22 cellular contexts compared by ENCODE assay signal in the genomic region with DNA sequence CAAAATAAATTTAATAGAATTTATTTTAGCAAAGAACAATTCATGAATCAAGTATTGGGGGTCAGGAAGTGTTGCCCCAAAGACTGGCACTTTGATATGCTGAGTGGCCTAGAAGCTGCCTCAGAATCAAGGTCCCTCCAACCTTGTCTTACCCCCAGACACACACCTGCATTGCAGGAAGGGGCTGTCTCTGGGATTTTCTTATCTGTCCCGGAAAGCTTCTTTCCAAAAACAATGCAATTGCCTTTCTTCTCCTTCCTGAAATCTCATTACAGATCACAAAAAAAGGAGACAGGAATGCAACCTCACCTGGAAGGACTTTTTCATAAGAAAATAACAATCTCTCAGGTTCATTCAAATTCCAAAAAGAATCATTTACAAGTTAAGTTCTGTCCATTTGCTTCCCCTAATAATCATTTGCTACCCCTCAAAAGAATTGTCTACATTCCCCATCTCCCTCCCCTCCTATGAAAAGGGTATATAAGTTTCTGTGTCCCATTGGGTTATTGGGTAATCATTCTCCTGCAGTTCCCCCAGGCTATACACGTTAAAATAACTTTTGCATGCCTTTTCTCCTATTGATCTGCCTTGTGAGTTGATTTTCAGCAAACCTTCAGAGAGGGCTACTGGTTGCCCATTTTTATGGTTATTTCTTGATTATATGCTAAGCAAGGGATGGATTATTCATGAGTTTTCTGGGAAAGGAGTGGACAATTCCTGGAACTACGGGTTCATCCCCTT. TPM values are rescaled to one million over a fixed set of nuclear protein-coding genes. Genes with fewer than 3 reads are reported as not detected.
A peak's percentile ranks its signal among the peaks of the same experiment; 100 is the strongest.
DNase-seq lines count a peak whose midpoint lies in the region; ATAC-seq and TF ChIP-seq lines count a peak whose summit lies in the region.
"Had no signal": no experiment of that assay in that cellular context is flagged by ENCODE, and none has a peak within 500 bp of the region (broad histone marks: within the 10 kb centered on the region; RNA-seq: fewer than 3 reads in every experiment).

No MANE protein-coding gene starts in this region.

- WGBS in mammary epithelial cell (ENCODE audit: low coverage, missing lambda C conversion rate), result 50% methylated on average over 3 of the region's 3 CpGs

- no peaks in the 10 kb centered on the region for H3K9me2 ChIP-seq in PC-9 (ENCODE audit: insufficient read depth)
- H3K9me2 ChIP-seq: SK-N-SH had no signal

- H3K4me3 ChIP-seq in mammary epithelial cell (replicated peaks in 1 of 3; ENCODE audit: insufficient read depth in 1 of 3, low read depth in 2 of 3, low read length in 3 of 3) (no peak overlapping the region), PC-9 (peak overlapping the region; percentile 14; the same call in 1 of the 2 replicates), gastrocnemius medialis (no peak overlapping the region)
- H3K4me3 ChIP-seq: K562 had no signal

- POLR2A ChIA-PET in MCF 10A (lab: Yijun Ruan, JAX), result no interaction called here
- POLR2A ChIA-PET in PC-9 (lab: Charles Lee; ENCODE audit: unreplicated experiment), result no interaction called here

- H3K4me1 Mint-ChIP-seq in MCF 10A (ENCODE audit: insufficient read depth, unreplicated experiment), result peaks cover 17% of the 10 kb centered on the region

- CTCF ChIA-PET in mammary epithelial cell (lab: Charles Lee; ENCODE audit: low non-redundant PET) (interaction anchor here (1.1 kb wide), 1 partner anchor 77 kb away, joined by 6 read pairs; a partner anchor contains a TSS), MCF 10A (lab: Yijun Ruan, JAX) (interaction anchor here (0.9 to 9.6 kb wide), 5 partner anchors 17 to 77 kb away, joined by 4 to 94 read pairs (median 9); a partner anchor contains a TSS), PC-9 (lab: Charles Lee) (interaction anchor here (0.5 kb wide), 1 partner anchor 1079 kb away, joined by 3 read pairs; no protein-coding TSS in a partner anchor)

- peaks cover 29% of the 10 kb centered on the region for H3K4me1 ChIP-seq in mammary epithelial cell (ENCODE audit: insufficient read depth, low read length)
- H3K4me1 ChIP-seq in PC-9 (replicated peaks; ENCODE audit: insufficient read depth), result peaks cover 61% of the 10 kb centered on the region
- no peaks in the 10 kb centered on the region for H3K4me1 ChIP-seq in gastrocnemius medialis

- H3K4me2 ChIP-seq in mammary epithelial cell (ENCODE audit: insufficient read depth, low read depth, low read length) (peak overlapping the region; percentile 19), PC-9 (peak overlapping the region; percentile 52)
- H3K4me2 ChIP-seq: SK-N-SH had no signal

- H3K36me3 ChIP-seq in mammary epithelial cell (ENCODE audit: insufficient read depth, low read length), result no peaks in the 10 kb centered on the region
- H3K36me3 ChIP-seq in PC-9 (ENCODE audit: low read depth), result no peaks in the 10 kb centered on the region
- H3K36me3 ChIP-seq in gastrocnemius medialis, result no peaks in the 10 kb centered on the region

- BruUV-seq in mammary epithelial cell (replicated peaks; lab: Mats Ljungman, UMichigan) (no TSS peak), MCF 10A (replicated peaks; lab: Mats Ljungman, UMichigan) (no TSS peak), PC-9 (replicated peaks; lab: Mats Ljungman, UMichigan) (no TSS peak)

- no peak for ATAC-seq in GM21529 (IDR thresholded peaks at IDR 0.05; ENCODE audit: unreplicated experiment)
- no peak for ATAC-seq in gastrocnemius medialis
- no peak for ATAC-seq in activated CD4-positive, CD25-positive, alpha-beta regulatory T cell treated with anti-CD3 and anti-CD28 coated beads, Interleukin-2, amount 50 U/mL, for 24 hours
- ATAC-seq in HG03460 (IDR thresholded peaks at IDR 0.05; ENCODE audit: unreplicated experiment), result no peak
- ATAC-seq: K562 had no signal

- DNase-seq in mammary epithelial cell (no peak), MCF 10A (ENCODE audit: unreplicated experiment) (no peak), PC-9 (peak in 1 of 2 experiments; percentile 60), left kidney (ENCODE audit: low read depth, low spot score) (peak; percentile 49), gastrocnemius medialis (no peak)
- DNase-seq: AML-193, DND-41, H7, NCI-H1105 treated with DMSO at 0.1 percent for 48 hours, NCI-H1694 treated with DMSO at 0.1 percent for 48 hours, NCI-H510A treated with DMSO at 0.1 percent for 48 hours, NCI-H774, SHP77, SK-N-SH had no signal

- H4K20me1 ChIP-seq in mammary epithelial cell (ENCODE audit: insufficient read depth, low read length) (no peaks in the 10 kb centered on the region), PC-9 (ENCODE audit: insufficient read depth) (no peaks in the 10 kb centered on the region)

- intact Hi-C loops in mammary epithelial cell (cut with micrococcal nuclease), result no loop called here
- intact Hi-C loops in MCF 10A (cut with micrococcal nuclease), result no loop called here
- intact Hi-C loops in PC-9 (cut with micrococcal nuclease; ENCODE audit: unreplicated experiment), result no loop called here
- intact Hi-C loops in gastrocnemius medialis (cut with DNase I; ENCODE audit: low total_unique reads), result no loop called here

- H3F3A ChIP-seq in PC-9 (ENCODE audit: insufficient read depth, low read depth), result peaks cover 46% of the 10 kb centered on the region

- no peak overlapping the region for H3K27ac Mint-ChIP-seq in MCF 10A (ENCODE audit: low read depth, unreplicated experiment)

- in situ Hi-C loops in mammary epithelial cell (cut with MboI; ENCODE audit: low sequenced_read_pairs in 2 of 2), result loop anchor here (5.0 kb wide), 1 partner anchor 78 kb away; a partner anchor contains a TSS
- in situ Hi-C loops in gastrocnemius medialis (cut with MboI; ENCODE audit: low sequenced_read_pairs in 4 of 4), result no loop called here

- H3K27ac ChIP-seq in mammary epithelial cell (ENCODE audit: insufficient read depth, low read depth, low read length) (no peak overlapping the region), PC-9 (peak overlapping the region; percentile 97), gastrocnemius medialis (no peak overlapping the region)
- H3K27ac ChIP-seq: 22Rv1, C4-2B had no signal

- H3K9ac ChIP-seq in mammary epithelial cell (ENCODE audit: insufficient read depth, low read length), result no peak overlapping the region
- H3K9ac ChIP-seq: SK-N-SH had no signal

- H3K27me3 Mint-ChIP-seq in MCF 10A (ENCODE audit: insufficient read depth, unreplicated experiment), result no peaks in the 10 kb centered on the region

- peaks cover 9% of the 10 kb centered on the region for H3K79me2 ChIP-seq in mammary epithelial cell (ENCODE audit: insufficient read depth, low read length)
- H3K79me2 ChIP-seq in PC-9 (ENCODE audit: low read depth), result peaks cover 5% of the 10 kb centered on the region

- TF ChIP-seq POLR2A in gastrocnemius medialis (IDR thresholded peaks at IDR 0.05), result no peak

- no peaks in the 10 kb centered on the region for H3K36me3 Mint-ChIP-seq in MCF 10A (ENCODE audit: insufficient read depth, unreplicated experiment)

- no peak overlapping the region for H2AFZ ChIP-seq in mammary epithelial cell (ENCODE audit: low read depth, low read length)
- no peak overlapping the region for H2AFZ ChIP-seq in PC-9

- no peaks in the 10 kb centered on the region for H3K9me3 Mint-ChIP-seq in MCF 10A (ENCODE audit: unreplicated experiment)

- H3K27me3 ChIP-seq in mammary epithelial cell (ENCODE audit: insufficient read depth, low read length) (no peaks in the 10 kb centered on the region), PC-9 (ENCODE audit: insufficient read depth, low read depth) (no peaks in the 10 kb centered on the region), gastrocnemius medialis (no peaks in the 10 kb centered on the region)

- H3K4me3 Mint-ChIP-seq in MCF 10A (ENCODE audit: unreplicated experiment), result no peak overlapping the region

- TF ChIP-seq CTCF in mammary epithelial cell (conservative IDR thresholded peaks at IDR 0.05 in 1 of 2, IDR thresholded peaks at IDR 0.05 in 1 of 2; ENCODE audit: extremely low read depth in 1 of 2, insufficient read depth in 1 of 2, low read depth in 1 of 2, low read length in 2 of 2) (no peak), MCF 10A (IDR thresholded peaks at IDR 0.05; ENCODE audit: unreplicated experiment) (no peak), PC-9 (conservative IDR thresholded peaks at IDR 0.05) (no peak), gastrocnemius medialis (IDR thresholded peaks at IDR 0.05 in 4 of 5, conservative IDR thresholded peaks at IDR 0.05 in 1 of 5) (no peak)

- dilution Hi-C loops in mammary epithelial cell (cut with HindIII; ENCODE audit: low sequenced_read_pairs), result loop anchor here (5.0 kb wide), 1 partner anchor 58 kb away; a partner anchor contains a TSS

- H3K9me3 ChIP-seq in mammary epithelial cell (replicated peaks; ENCODE audit: insufficient read depth, low read length) (no peaks in the 10 kb centered on the region), PC-9 (ENCODE audit: insufficient read depth, low read depth) (no peaks in the 10 kb centered on the region), gastrocnemius medialis (no peaks in the 10 kb centered on the region)
- H3K9me3 ChIP-seq: SK-N-SH had no signal

RNA-seq across cellular contexts. Expression of a gene that starts 21.3 kb away (rescaled TPM):
- total RNA-seq in mammary epithelial cell (not detected), MCF 10A (2022) (not detected in 2 replicates), PC-9 (2021) (not detected in 2 replicates), gastrocnemius medialis (not detected)
- polyA plus RNA-seq in mammary epithelial cell, result 0.02 TPM
- not detected for polyA minus RNA-seq in mammary epithelial cell
- total RNA-seq: H7, K562, OCI-LY7, RPMI7951 had no signal
- polyA plus RNA-seq: K562, SK-N-SH had no signal

RNA-seq across cellular contexts. Expression of a gene that starts 31.8 kb away (rescaled TPM):
- total RNA-seq in mammary epithelial cell (under 1 TPM in 1 of 2 donors, not detected in 1; 0.17 TPM), MCF 10A (2022) (not detected in 2 replicates), PC-9 (2021) (not detected in 2 replicates), gastrocnemius medialis (not detected)
- polyA plus RNA-seq in mammary epithelial cell, result not detected
- not detected for polyA minus RNA-seq in mammary epithelial cell
- total RNA-seq: H7, K562, OCI-LY7, RPMI7951 had no signal
- polyA plus RNA-seq: K562, SK-N-SH had no signal

RNA-seq across cellular contexts. Expression of a gene that starts 55.5 kb away (rescaled TPM):
- total RNA-seq in mammary epithelial cell (10 to 100 TPM in 1 of 2 donors, 1 to 10 TPM in 1; 9.2 to 18.0 TPM), MCF 10A (2022) (0.42 and 1.3 TPM in 2 replicates), PC-9 (2021) (0.96 and 1.6 TPM in 2 replicates), gastrocnemius medialis (not detected)
- 4.9 TPM for polyA plus RNA-seq in mammary epithelial cell
- 27.5 TPM for polyA minus RNA-seq in mammary epithelial cell
- total RNA-seq: OCI-LY7, RPMI7951 had no signal
- polyA plus RNA-seq: K562 had no signal

Comparison
In these comparisons a context has a peak if more than half of its experiments do, and no peak if none do; other contexts are left out.
1. in situ Hi-C loops: an anchor here in mammary epithelial cell (5.0 kb wide); none called in gastrocnemius medialis.